In the genomic region with DNA sequence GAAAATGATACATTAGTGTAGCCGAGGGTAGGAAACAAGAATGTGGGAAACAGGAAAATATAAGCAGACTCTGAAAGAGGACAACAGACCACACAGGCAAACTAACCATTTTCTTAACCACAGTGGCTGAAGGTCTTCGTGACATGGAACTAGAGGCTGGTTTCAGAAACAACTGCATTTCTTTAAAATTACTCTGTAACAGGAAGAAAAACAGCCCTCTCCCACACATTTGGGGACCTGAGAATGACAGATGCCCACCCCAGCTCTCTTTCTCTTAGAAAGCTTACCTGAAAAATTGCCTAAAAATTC, we compare ENCODE assay signal across 15 cellular contexts. TPM values are rescaled to one million over a fixed set of nuclear protein-coding genes. Genes with fewer than 3 reads are reported as not detected.
DNase-seq lines count a peak whose midpoint lies in the region; ATAC-seq, FAIRE-seq and TF ChIP-seq lines count a peak whose summit lies in the region.
"Had no signal": no experiment of that assay in that cellular context is flagged by ENCODE, and none has a peak within 500 bp of the region (broad histone marks: within the 10 kb centered on the region; RNA-seq: fewer than 3 reads in every experiment).

No MANE protein-coding gene starts in this region.

- H3K27ac ChIP-seq in coronary artery: no peak overlapping the region
- H3K27ac ChIP-seq: Peyer's patch had no signal

- no peak for TF ChIP-seq CTCF in coronary artery (IDR thresholded peaks at IDR 0.05)

- ATAC-seq in GM19452 (IDR thresholded peaks at IDR 0.05; ENCODE audit: unreplicated experiment) (peak; percentile 55), HG02870 (IDR thresholded peaks at IDR 0.05; ENCODE audit: unreplicated experiment) (peak; percentile 93)
- ATAC-seq: stimulated activated effector memory CD8-positive, alpha-beta T cell treated with anti-CD3 and anti-CD28 coated beads, Interleukin-12 subunit alpha, Interleukin-12 subunit beta, amount 100 ng/mL, for 72 hours had no signal

- H3K27me3 Mint-ChIP-seq in activated T-helper 2 cell treated with anti-CD3 and anti-CD28 coated beads, Interferon-gamma antibody, Interleukin-2, Interleukin-4, amounts not matched to agents 10 μg/mL and 5 μg/mL and 100 μg/mL, durations not matched to agents 14 hours and 24 hours and 36 hours (ENCODE audit: low read depth): no peaks in the 10 kb centered on the region

- no peaks in the 10 kb centered on the region for H3K36me3 Mint-ChIP-seq in activated T-helper 2 cell treated with anti-CD3 and anti-CD28 coated beads, Interferon-gamma antibody, Interleukin-2, Interleukin-4, amounts not matched to agents 10 μg/mL and 5 μg/mL and 100 μg/mL, durations not matched to agents 14 hours and 24 hours and 36 hours (ENCODE audit: low read depth)
- H3K36me3 Mint-ChIP-seq: stimulated activated effector memory CD8-positive, alpha-beta T cell treated with anti-CD3 and anti-CD28 coated beads, Interleukin-12 subunit alpha, Interleukin-12 subunit beta, amount 100 ng/mL, for 72 hours had no signal

- no peak overlapping the region for H3K27ac Mint-ChIP-seq in activated T-helper 2 cell treated with anti-CD3 and anti-CD28 coated beads, Interferon-gamma antibody, Interleukin-2, Interleukin-4, amounts not matched to agents 10 μg/mL and 5 μg/mL and 100 μg/mL, durations not matched to agents 14 hours and 24 hours and 36 hours
- H3K27ac Mint-ChIP-seq: activated naive CD4-positive, alpha-beta T cell treated with anti-CD3 and anti-CD28 coated beads, Interleukin-2, amount 50 U/mL, for 24 hours; stimulated activated effector memory CD8-positive, alpha-beta T cell treated with anti-CD3 and anti-CD28 coated beads, Interleukin-12 subunit alpha, Interleukin-12 subunit beta, amount 100 ng/mL, for 72 hours had no signal

- no peak for DNase-seq in GM12891 (ENCODE audit: insufficient read length, low spot score)
- DNase-seq in MV-4-11 (lab: John Stamatoyannopoulos, UW): peak; percentile 57
- no peak for DNase-seq in activated T-helper 2 cell treated with anti-CD3 and anti-CD28 coated beads, Interferon-gamma antibody, Interleukin-2, Interleukin-4, amounts not matched to agents 10 μg/mL and 5 μg/mL and 100 μg/mL, durations not matched to agents 14 hours and 24 hours and 36 hours (ENCODE audit: low spot score)
- no peak for DNase-seq in SHP77 (lab: John Stamatoyannopoulos, UW)
- no peak for DNase-seq in coronary artery (ENCODE audit: low spot score)
- DNase-seq in activated CD4-positive, CD25-positive, alpha-beta regulatory T cell (lab: John Stamatoyannopoulos, UW): no peak
- DNase-seq: activated CD8-positive, alpha-beta memory T cell treated with anti-CD3 and anti-CD28 coated beads for 24 hours; DMS53; mesenchymal stem cell; Peyer's patch had no signal

- FAIRE-seq in GM12891 (lab: Jason Lieb, UNC): peak; percentile 69

- peaks cover 17% of the 10 kb centered on the region for H3K9me3 Mint-ChIP-seq in activated T-helper 2 cell treated with anti-CD3 and anti-CD28 coated beads, Interferon-gamma antibody, Interleukin-2, Interleukin-4, amounts not matched to agents 10 μg/mL and 5 μg/mL and 100 μg/mL, durations not matched to agents 14 hours and 24 hours and 36 hours

- no peak overlapping the region for H3K4me3 ChIP-seq in coronary artery

- H3K4me3 Mint-ChIP-seq in activated T-helper 2 cell treated with anti-CD3 and anti-CD28 coated beads, Interferon-gamma antibody, Interleukin-2, Interleukin-4, amounts not matched to agents 10 μg/mL and 5 μg/mL and 100 μg/mL, durations not matched to agents 14 hours and 24 hours and 36 hours (ENCODE audit: low read depth): no peak overlapping the region
- H3K4me3 Mint-ChIP-seq: activated naive CD4-positive, alpha-beta T cell treated with anti-CD3 and anti-CD28 coated beads, Interleukin-2, amount 50 U/mL, for 24 hours; central memory CD8-positive, alpha-beta T cell; stimulated activated effector memory CD8-positive, alpha-beta T cell treated with anti-CD3 and anti-CD28 coated beads, Interleukin-12 subunit alpha, Interleukin-12 subunit beta, amount 100 ng/mL, for 72 hours had no signal

- H3K4me1 Mint-ChIP-seq in activated T-helper 2 cell treated with anti-CD3 and anti-CD28 coated beads, Interferon-gamma antibody, Interleukin-2, Interleukin-4, amounts not matched to agents 10 μg/mL and 5 μg/mL and 100 μg/mL, durations not matched to agents 14 hours and 24 hours and 36 hours (ENCODE audit: low read depth): no peaks in the 10 kb centered on the region
- H3K4me1 Mint-ChIP-seq: activated naive CD4-positive, alpha-beta T cell treated with anti-CD3 and anti-CD28 coated beads, Interleukin-2, amount 50 U/mL, for 24 hours; central memory CD8-positive, alpha-beta T cell; stimulated activated effector memory CD8-positive, alpha-beta T cell treated with anti-CD3 and anti-CD28 coated beads, Interleukin-12 subunit alpha, Interleukin-12 subunit beta, amount 100 ng/mL, for 72 hours had no signal

- no peak for TF ChIP-seq POLR2A in GM12891 (IDR thresholded peaks at IDR 0.05; ENCODE audit: low read depth, low read length)

- intact Hi-C loops in activated T-helper 2 cell treated with anti-CD3 and anti-CD28 coated beads, Interferon-gamma antibody, Interleukin-2, Interleukin-4, amounts not matched to agents 10 μg/mL and 5 μg/mL and 100 μg/mL, durations not matched to agents 14 hours and 24 hours and 36 hours (cut with micrococcal nuclease): no loop called here

TF ChIP-seq in GM12891, 5 proteins besides CTCF, POLR2A, EP300 and RAD21:
- TF ChIP-seq SPI1 (IDR thresholded peaks at IDR 0.05; ENCODE audit: low read depth, low read length) (no peak), POLR2AphosphoS5 (IDR thresholded peaks at IDR 0.05; ENCODE audit: low read depth, low read length) (no peak), TAF1 (IDR thresholded peaks at IDR 0.05; ENCODE audit: low read depth, low read length) (no peak)

RNA-seq across cellular contexts. Expression of gene SLC25A52, which starts 13.8 kb away (rescaled TPM):
- not detected for polyA plus RNA-seq in GM12891 (2012; ENCODE audit: low read depth, missing spikeins)
- not detected in 2 replicates for total RNA-seq in activated T-helper 2 cell treated with anti-CD3 and anti-CD28 coated beads, Interferon-gamma antibody, Interleukin-2, Interleukin-4, amounts not matched to agents 10 μg/mL and 5 μg/mL and 100 μg/mL, durations not matched to agents 14 hours and 24 hours and 36 hours
- total RNA-seq: Peyer's patch had no signal
